ENCODE assay signal across 8 cellular contexts in the genomic region with DNA sequence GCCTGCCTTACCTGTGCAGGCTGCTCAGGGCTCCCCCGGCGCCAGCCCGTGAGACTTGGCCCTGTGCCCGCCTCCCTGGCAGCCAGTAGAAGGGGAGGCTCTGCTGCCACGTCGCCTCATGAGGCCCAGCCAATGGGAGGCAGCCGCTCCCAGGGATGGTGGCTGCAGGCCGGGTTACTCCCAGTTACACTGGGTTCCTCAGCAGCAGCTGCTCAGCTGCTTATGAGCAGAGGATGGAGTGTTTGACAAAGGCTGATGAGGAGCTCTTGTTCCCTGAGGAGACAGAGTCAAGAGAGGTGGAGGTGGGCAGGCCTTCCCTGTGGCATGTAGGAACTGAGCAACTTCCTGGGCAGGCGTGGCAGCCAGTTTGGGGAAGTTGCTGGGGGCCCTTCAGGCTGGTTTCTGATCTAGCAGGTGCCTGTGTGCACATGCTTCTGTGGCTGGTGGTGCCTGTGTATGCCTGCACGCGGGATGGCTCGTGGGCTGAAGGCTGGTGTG. TPM values are rescaled to one million over a fixed set of nuclear protein-coding genes. Genes with fewer than 3 reads are reported as not detected.
DNase-seq lines count a peak whose midpoint lies in the region; ATAC-seq and TF ChIP-seq lines count a peak whose summit lies in the region.

No MANE protein-coding gene starts in this region.

- H3K27ac ChIP-seq in PC-3 (ENCODE audit: low read length) = no peak overlapping the region

- H3K36me3 ChIP-seq in PC-3 (ENCODE audit: low read depth, low read length) = peaks cover 9% of the 10 kb centered on the region

- DNase-seq in activated naive CD4-positive, alpha-beta T cell treated with anti-CD3 and anti-CD28 coated beads for 36 hours = peak; percentile 46
- no peak for DNase-seq in activated naive CD4-positive, alpha-beta T cell treated with Interleukin-2 at 50 U/mL for 16 hours
- DNase-seq in NCI-H446 treated with DMSO at 0.1 percent for 48 hours (lab: John Stamatoyannopoulos, UW) (peak; percentile 53), posterior vena cava (ENCODE audit: low spot score) (peak; percentile 83), HuH-7.5 (ENCODE audit: low spot score) (no peak), PC-3 (no peak)

- TF ChIP-seq CTCF in brain (conservative IDR thresholded peaks at IDR 0.05) = no peak
- TF ChIP-seq CTCF in PC-3 (conservative IDR thresholded peaks at IDR 0.05; ENCODE audit: low read depth, low read length) = no peak

- no peaks in the 10 kb centered on the region for H3K9me2 ChIP-seq in PC-3 (replicated peaks; ENCODE audit: low read length)

- POLR2A ChIA-PET in PC-3 (lab: Charles Lee; ENCODE audit: unreplicated experiment) = no interaction called here

- no TSS peak for BruUV-seq in PC-3 (replicated peaks; lab: Mats Ljungman, UMichigan)

- H3K27me3 ChIP-seq in PC-3 (ENCODE audit: low read length) = no peaks in the 10 kb centered on the region

- H3K79me2 ChIP-seq in PC-3 (ENCODE audit: low read length) = peaks cover 17% of the 10 kb centered on the region

- peaks cover 13% of the 10 kb centered on the region for H3K4me1 ChIP-seq in PC-3 (ENCODE audit: insufficient read depth, low read length)

- peaks cover 4% of the 10 kb centered on the region; the same call in 1 of the 2 replicates for H4K20me1 ChIP-seq in PC-3 (ENCODE audit: low read length)

- no peaks in the 10 kb centered on the region for H3F3A ChIP-seq in PC-3 (ENCODE audit: low read length, unreplicated experiment)

- ATAC-seq in HG03108 (IDR thresholded peaks at IDR 0.05; ENCODE audit: unreplicated experiment) (peak; percentile 54), PC-3 (no peak)

- CTCF ChIA-PET in activated naive CD4-positive, alpha-beta T cell treated with anti-CD3 and anti-CD28 coated beads for 36 hours (lab: Charles Lee) = interaction anchor here (1.0 kb wide), 2 partner anchors 12 to 41 kb away, joined by 3 to 6 read pairs; no protein-coding TSS in a partner anchor
- CTCF ChIA-PET in PC-3 (lab: Charles Lee) = no interaction called here

- H3K4me3 ChIP-seq in PC-3 (ENCODE audit: low read length) = no peak overlapping the region

- intact Hi-C loops in activated naive CD4-positive, alpha-beta T cell treated with anti-CD3 and anti-CD28 coated beads for 36 hours (cut with micrococcal nuclease) = no loop called here
- intact Hi-C loops in posterior vena cava (cut with DNase I) = no loop called here
- intact Hi-C loops in PC-3 (cut with micrococcal nuclease) = no loop called here

- H3K4me1 Mint-ChIP-seq in activated naive CD4-positive, alpha-beta T cell treated with anti-CD3 and anti-CD28 coated beads for 36 hours (ENCODE audit: low read depth) = peaks cover 34% of the 10 kb centered on the region
- peaks cover 41% of the 10 kb centered on the region for H3K4me1 Mint-ChIP-seq in brain

- H3K36me3 Mint-ChIP-seq in activated naive CD4-positive, alpha-beta T cell treated with anti-CD3 and anti-CD28 coated beads for 36 hours (ENCODE audit: low read depth) = peaks cover 62% of the 10 kb centered on the region
- H3K36me3 Mint-ChIP-seq in brain = peaks cover 28% of the 10 kb centered on the region

- no peak overlapping the region for H2AFZ ChIP-seq in PC-3 (ENCODE audit: low read length)

- no peaks in the 10 kb centered on the region for H3K27me3 Mint-ChIP-seq in activated naive CD4-positive, alpha-beta T cell treated with anti-CD3 and anti-CD28 coated beads for 36 hours (ENCODE audit: low read depth)
- no peaks in the 10 kb centered on the region for H3K27me3 Mint-ChIP-seq in brain

- no peaks in the 10 kb centered on the region for H3K9me3 Mint-ChIP-seq in activated naive CD4-positive, alpha-beta T cell treated with anti-CD3 and anti-CD28 coated beads for 36 hours
- H3K9me3 Mint-ChIP-seq in brain = no peaks in the 10 kb centered on the region

- no peak overlapping the region for H3K9ac ChIP-seq in PC-3 (ENCODE audit: low read length)

- no peaks in the 10 kb centered on the region for H3K9me3 ChIP-seq in PC-3 (ENCODE audit: low read length)

- H3K4me2 ChIP-seq in PC-3 (ENCODE audit: low read length) = no peak overlapping the region

- H3K27ac Mint-ChIP-seq in activated naive CD4-positive, alpha-beta T cell treated with anti-CD3 and anti-CD28 coated beads for 36 hours = no peak overlapping the region
- H3K27ac Mint-ChIP-seq in brain = peak overlapping the region in 3 of 5 experiments; percentile 24 to 91 (median 52)

- no peak overlapping the region for H3K4me3 Mint-ChIP-seq in activated naive CD4-positive, alpha-beta T cell treated with anti-CD3 and anti-CD28 coated beads for 36 hours
- peak overlapping the region in 2 of 5 experiments; percentile 35 to 69 for H3K4me3 Mint-ChIP-seq in brain

RNA-seq across cellular contexts. Expression of a gene that starts 5.6 kb away (rescaled TPM):
- total RNA-seq in activated naive CD4-positive, alpha-beta T cell treated with anti-CD3 and anti-CD28 coated beads for 36 hours = 1 to 10 TPM; 4.0 to 4.5 TPM
- 20.9 TPM for polyA plus RNA-seq in brain (ENCODE audit: insufficient read depth, low read depth, low replicate concordance)
- total RNA-seq in posterior vena cava (1 to 10 TPM in 1 of 2 donors, under 1 TPM in 1; 0.69 to 1.4 TPM), PC-3 (2014; rRNA removed) (8.6 and 12.1 TPM in 2 replicates)

RNA-seq across cellular contexts. Expression of a gene that starts 58.8 kb away (rescaled TPM):
- total RNA-seq in activated naive CD4-positive, alpha-beta T cell treated with anti-CD3 and anti-CD28 coated beads for 36 hours = under 1 TPM in 1 of 2 experiments, not detected in 1; 0.19 TPM
- polyA plus RNA-seq in brain (ENCODE audit: insufficient read depth, low read depth, low replicate concordance) = 7.1 TPM
- under 1 TPM; 0.14 to 0.51 TPM for total RNA-seq in posterior vena cava
- 4.0 and 6.6 TPM in 2 replicates for total RNA-seq in PC-3 (2014; rRNA removed)

Comparison
In these comparisons a context has a peak if more than half of its experiments do, and no peak if none do; other contexts are left out.
1. DNase-seq: peak in activated naive CD4-positive, alpha-beta T cell treated with anti-CD3 and anti-CD28 coated beads for 36 hours (single experiment), NCI-H446 treated with DMSO at 0.1 percent for 48 hours (single experiment) and posterior vena cava (single experiment); none in activated naive CD4-positive, alpha-beta T cell treated with Interleukin-2 at 50 U/mL for 16 hours (single experiment), HuH-7.5 (single experiment) and PC-3 (single experiment).